ENCODE assay signal across 9 cellular contexts in genomic region chr3:46693897-46694235, GRCh38. TPM values are rescaled to one million over a fixed set of nuclear protein-coding genes. Genes with fewer than 3 reads are reported as not detected.
DNase-seq lines count a peak whose midpoint lies in the region; ATAC-seq and TF ChIP-seq lines count a peak whose summit lies in the region.
"Had no signal": no experiment of that assay in that cellular context is flagged by ENCODE, and none has a peak within 500 bp of the region (broad histone marks: within the 10 kb centered on the region; RNA-seq: fewer than 3 reads in every experiment).

No MANE protein-coding gene starts in this region.

- no peak overlapping the region for H2BK120ac ChIP-seq in mesendoderm (ENCODE audit: low read depth, low read length)

- ATAC-seq in GM21717 (IDR thresholded peaks at IDR 0.05; ENCODE audit: unreplicated experiment) = no peak

- peak overlapping the region; percentile 61 for H3K9ac ChIP-seq in mesendoderm (ENCODE audit: low read length)

- H3K27ac ChIP-seq in Peyer's patch (peak overlapping the region; percentile 66 to 90 (median 74)), breast epithelium (peak overlapping the region; percentile 78 to 85), mesendoderm (ENCODE audit: low read depth, low read length) (no peak overlapping the region), transverse colon (peak overlapping the region; percentile 70 to 91 (median 86)), SJCRH30 (no peak overlapping the region)

- H3K23ac ChIP-seq in mesendoderm (ENCODE audit: low read length) = no peak overlapping the region

- peak overlapping the region; percentile 85 for H3K56ac ChIP-seq in mesendoderm (ENCODE audit: low read length)

- TF ChIP-seq EP300 in transverse colon (IDR thresholded peaks at IDR 0.05; ENCODE audit: low read depth) = no peak

- H2BK15ac ChIP-seq in mesendoderm (replicated peaks; ENCODE audit: low read depth) = no peak overlapping the region

- DNase-seq in AG09309 (ENCODE audit: low read depth) = no peak
- peak in 2 of 3 donors; percentile 44 to 68 for DNase-seq in Peyer's patch
- DNase-seq in breast epithelium (ENCODE audit: low spot score in 2 of 2) = no peak
- no peak for DNase-seq in mesendoderm
- peak; percentile 33 for DNase-seq in transverse colon
- no peak for DNase-seq in DMS79 (lab: John Stamatoyannopoulos, UW)
- DNase-seq in SJCRH30 = no peak

- no peak overlapping the region for H2BK5ac ChIP-seq in mesendoderm (ENCODE audit: low read length)

- in situ Hi-C loops in transverse colon (cut with MboI; ENCODE audit: low pct_ligation_motif_present in 1 of 4, low pct_unique_long_range_greater_than_20kb in 1 of 4, low sequenced_read_pairs in 3 of 4) = no loop called here

- no peaks in the 10 kb centered on the region for H3K79me2 ChIP-seq in mesendoderm (ENCODE audit: control insufficient read depth, insufficient read depth, low read length)

- H2AK5ac ChIP-seq in mesendoderm (ENCODE audit: low read length) = no peak overlapping the region

- intact Hi-C loops in breast epithelium (cut with DNase I; ENCODE audit: low total_unique reads) (no loop called here), transverse colon (cut with DNase I; ENCODE audit: low total_unique reads) (no loop called here)

- peak overlapping the region; percentile 52 for H3K18ac ChIP-seq in mesendoderm (ENCODE audit: low read length)

- no peaks in the 10 kb centered on the region for H3K27me3 ChIP-seq in Peyer's patch
- H3K27me3 ChIP-seq in breast epithelium = no peaks in the 10 kb centered on the region
- H3K27me3 ChIP-seq in mesendoderm (ENCODE audit: insufficient read depth, low read length, poor library complexity) = no peaks in the 10 kb centered on the region
- H3K27me3 ChIP-seq in transverse colon = no peaks in the 10 kb centered on the region
- H3K27me3 ChIP-seq in SJCRH30 = peaks cover 3% of the 10 kb centered on the region; the same call in 1 of the 2 replicates

- H3K79me1 ChIP-seq in mesendoderm (ENCODE audit: low read length) = no peaks in the 10 kb centered on the region

- H4K8ac ChIP-seq in mesendoderm (ENCODE audit: low read depth, low read length) = no peak overlapping the region

- peak overlapping the region; percentile 41 for H3K4me2 ChIP-seq in mesendoderm (ENCODE audit: low read length)

- H3K36me3 ChIP-seq in Peyer's patch (no peaks in the 10 kb centered on the region), breast epithelium (no peaks in the 10 kb centered on the region), mesendoderm (ENCODE audit: control insufficient read depth, insufficient read depth, low read length) (no peaks in the 10 kb centered on the region), transverse colon (no peaks in the 10 kb centered on the region), SJCRH30 (no peaks in the 10 kb centered on the region)

- peaks cover 4 to 59% (median 21%) of the 10 kb centered on the region in 4 donors for H3K4me1 ChIP-seq in Peyer's patch
- H3K4me1 ChIP-seq in breast epithelium = peaks cover 0 to 6% of the 10 kb centered on the region in 2 donors
- peaks cover 3% of the 10 kb centered on the region for H3K4me1 ChIP-seq in mesendoderm (ENCODE audit: control insufficient read depth, low read depth, low read length)
- peaks cover 11 to 60% (median 36%) of the 10 kb centered on the region in 4 donors for H3K4me1 ChIP-seq in transverse colon
- peaks cover 11% of the 10 kb centered on the region for H3K4me1 ChIP-seq in SJCRH30

- TF ChIP-seq CTCF in AG09309 (IDR thresholded peaks at IDR 0.05; ENCODE audit: control insufficient read depth, insufficient read depth, low read depth, low read length, missing control alignments) (no peak), Peyer's patch (IDR thresholded peaks at IDR 0.05) (no peak), breast epithelium (IDR thresholded peaks at IDR 0.05) (no peak), transverse colon (IDR thresholded peaks at IDR 0.05) (no peak)

- TF ChIP-seq POLR2A in Peyer's patch (IDR thresholded peaks at IDR 0.05) = no peak
- TF ChIP-seq POLR2A in breast epithelium (IDR thresholded peaks at IDR 0.05) = no peak
- TF ChIP-seq POLR2A in transverse colon (IDR thresholded peaks at IDR 0.05) = no peak

- H3K4me3 ChIP-seq in AG09309 (ENCODE audit: control insufficient read depth, low read depth, low read length) (peak overlapping the region; percentile 60), Peyer's patch (peak overlapping the region; percentile 39 to 81 (median 64)), breast epithelium (peak overlapping the region; percentile 61 to 75 (median 68)), mesendoderm (ENCODE audit: low read length) (no peak overlapping the region), transverse colon (peak overlapping the region; percentile 58 to 78 (median 68)), SJCRH30 (no peak overlapping the region)

- H4K5ac ChIP-seq in mesendoderm (ENCODE audit: low read length) = no peak overlapping the region

- peak overlapping the region; percentile 70 for H3K4ac ChIP-seq in mesendoderm (ENCODE audit: low read depth, low read length)

- WGBS in mesendoderm (ENCODE audit: extremely low coverage, insufficient coverage, low lambda C conversion rate) = no CpG with 5 or more reads among the region's 30 CpGs
- 4% methylated on average over 14 of the region's 30 CpGs; no CpG with 5 or more reads in 1 of the 2 donors for WGBS in transverse colon (ENCODE audit: low coverage in 1 of 2), 2 donors

- H3K9me3 ChIP-seq in Peyer's patch = no peaks in the 10 kb centered on the region
- no peaks in the 10 kb centered on the region for H3K9me3 ChIP-seq in breast epithelium
- no peaks in the 10 kb centered on the region for H3K9me3 ChIP-seq in transverse colon
- H3K9me3 ChIP-seq in SJCRH30 (replicated peaks) = no peaks in the 10 kb centered on the region

RNA-seq across cellular contexts. Expression of gene ALS2CL, which starts 0.4 kb away (rescaled TPM):
- total RNA-seq in Peyer's patch (100 to 1,000 TPM in 1 of 4 donors, 10 to 100 TPM in 3; 64.3 to 113 (median 82.7) TPM), breast epithelium (10 to 100 TPM in 2 of 3 donors, 1 to 10 TPM in 1; 6.7 to 22.9 (median 20.6) TPM), transverse colon (100 to 1,000 TPM in 2 of 4 donors, 10 to 100 TPM in 2; 67.5 to 212 (median 116) TPM)
- 1.8 TPM for polyA plus RNA-seq in mesendoderm (2013, experiment 1 of 2)
- 1.9 TPM for polyA plus RNA-seq in mesendoderm (2013, experiment 2 of 2)
- total RNA-seq in SJCRH30 (2014; rRNA removed; shearing (Covaris generic)) = 6.5 and 9.4 TPM in 2 replicates

RNA-seq across cellular contexts. Expression of gene TMIE, which starts 7.3 kb away (rescaled TPM):
- 1 to 10 TPM in 1 of 4 donors, not detected in 3; 1.3 TPM for total RNA-seq in Peyer's patch
- total RNA-seq in breast epithelium = not detected
- polyA plus RNA-seq in mesendoderm (2013, experiment 1 of 2) = 0.27 TPM
- 0.34 TPM for polyA plus RNA-seq in mesendoderm (2013, experiment 2 of 2)
- not detected for total RNA-seq in transverse colon
- total RNA-seq in SJCRH30 (2014; rRNA removed; shearing (Covaris generic)) = 0.08 and 0.10 TPM in 2 replicates

RNA-seq across cellular contexts. Expression of gene PRSS50, which starts 23.8 kb away (rescaled TPM):
- not detected for total RNA-seq in Peyer's patch
- 1 to 10 TPM in 2 of 3 donors, not detected in 1; 2.9 to 3.6 TPM for total RNA-seq in breast epithelium
- polyA plus RNA-seq in mesendoderm (2013, experiment 1 of 2) = 0.06 TPM
- 0.17 TPM for polyA plus RNA-seq in mesendoderm (2013, experiment 2 of 2)
- total RNA-seq in transverse colon = under 1 TPM in 1 of 4 donors, not detected in 3; 0.14 TPM
- total RNA-seq in SJCRH30 (2014; rRNA removed; shearing (Covaris generic)) = not detected in 2 replicates
- total RNA-seq: dermis microvascular lymphatic vessel endothelial cell had no signal

Comparison
In these comparisons a context has a peak if more than half of its experiments do, and no peak if none do; other contexts are left out.
1. DNase-seq: peak in Peyer's patch (2 of 3) and transverse colon (single experiment); none in AG09309 (single experiment), breast epithelium (0 of 2), mesendoderm (single experiment), DMS79 (single experiment) and SJCRH30 (0 of 2).
2. H3K4me3 ChIP-seq: peak in AG09309 (single experiment), Peyer's patch (4 of 4), breast epithelium (3 of 3) and transverse colon (4 of 4); none in mesendoderm (single experiment) and SJCRH30 (single experiment).
3. H3K27ac ChIP-seq: peak in Peyer's patch (4 of 4), breast epithelium (2 of 2) and transverse colon (4 of 4); none in mesendoderm (single experiment) and SJCRH30 (single experiment).